20 cellular contexts compared by ENCODE assay signal in the genomic region with DNA sequence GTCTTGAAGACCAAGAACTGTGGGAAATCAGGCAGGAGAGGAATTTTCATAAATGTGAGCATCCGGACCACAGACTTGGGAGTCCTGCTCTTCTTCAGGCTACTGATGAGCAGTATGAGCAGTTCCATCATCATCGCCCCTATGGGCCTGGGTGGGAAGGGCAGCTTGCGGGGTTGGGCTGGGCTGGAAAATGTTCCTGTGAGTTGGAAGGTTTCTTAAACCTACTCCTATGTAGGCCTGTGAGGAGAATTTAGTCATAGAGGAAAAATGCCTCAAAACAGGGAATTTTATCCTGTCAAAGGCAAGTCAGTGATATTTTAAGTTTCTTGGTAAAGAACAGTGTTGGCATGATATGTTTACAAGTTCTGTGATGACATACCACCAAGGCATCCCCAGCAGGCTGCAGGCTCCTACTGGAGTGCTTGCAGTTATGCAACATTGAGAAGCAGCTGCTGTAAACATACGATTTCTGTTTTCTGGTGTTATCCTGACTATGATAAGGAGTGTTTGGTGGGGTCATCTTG. TPM values are rescaled to one million over a fixed set of nuclear protein-coding genes. Genes with fewer than 3 reads are reported as not detected.
A peak's percentile ranks its signal among the peaks of the same experiment; 100 is the strongest.
DNase-seq lines count a peak whose midpoint lies in the region; ATAC-seq, FAIRE-seq and TF ChIP-seq lines count a peak whose summit lies in the region.
"Had no signal": no experiment of that assay in that cellular context is flagged by ENCODE, and none has a peak within 500 bp of the region (broad histone marks: within the 10 kb centered on the region; RNA-seq: fewer than 3 reads in every experiment).

No MANE protein-coding gene starts in this region.

- H4K5ac ChIP-seq in IMR-90 (ENCODE audit: low read depth, low read length) (peak overlapping the region; percentile 74), H1 (ENCODE audit: insufficient read length, low read depth, low read length) (no peak overlapping the region)

- H3K23ac ChIP-seq in IMR-90 (ENCODE audit: low read depth, low read length) (peak overlapping the region; percentile 76), H1 (ENCODE audit: insufficient read length) (no peak overlapping the region)

- in situ Hi-C loops in IMR-90 (cut with MboI; ENCODE audit: low sequenced_read_pairs): no loop called here

- peak overlapping the region; percentile 90 for H3K27ac ChIP-seq in IMR-90 (ENCODE audit: insufficient read depth, low read length)
- no peak overlapping the region for H3K27ac ChIP-seq in H1 (ENCODE audit: low read depth, low read length)
- H3K27ac ChIP-seq in liver (ENCODE audit: low read depth in 1 of 2, low read length in 2 of 2): peak overlapping the region; percentile 8 to 34
- no peak overlapping the region for H3K27ac ChIP-seq in left lung
- H3K27ac ChIP-seq: WERI-Rb-1 had no signal

- peak overlapping the region; percentile 95 for H2AK5ac ChIP-seq in IMR-90 (ENCODE audit: low read depth, low read length)
- no peak overlapping the region for H2AK5ac ChIP-seq in H1 (ENCODE audit: low read depth, low read length)

- no peaks in the 10 kb centered on the region for H3K23me2 ChIP-seq in H1 (ENCODE audit: low read depth, low read length)

- peak overlapping the region; percentile 95 for H3K4ac ChIP-seq in IMR-90 (ENCODE audit: low read depth, low read length)
- H3K4ac ChIP-seq in H1 (replicated peaks; ENCODE audit: insufficient read length, low read depth, low read length): no peak overlapping the region

- intact Hi-C loops in IMR-90 (cut with micrococcal nuclease): loop anchor here (1.0 kb wide), 1 partner anchor 16 kb away; no protein-coding TSS in a partner anchor
- intact Hi-C loops in left lung (cut with DNase I): no loop called here

- H3K79me2 ChIP-seq in H1 (ENCODE audit: control insufficient read depth in 1 of 2, insufficient read depth in 2 of 2, low read length in 2 of 2): no peaks in the 10 kb centered on the region

- H2BK5ac ChIP-seq in IMR-90 (ENCODE audit: low read depth, low read length, poor library complexity, severe bottlenecking): peak overlapping the region; percentile 94
- H2BK5ac ChIP-seq in H1 (ENCODE audit: low read depth, low read length): no peak overlapping the region

- no peak for TF ChIP-seq POLR2A in IMR-90 (IDR thresholded peaks at IDR 0.05; ENCODE audit: low read depth, low read length)
- TF ChIP-seq POLR2A in H1 (IDR thresholded peaks at IDR 0.05; ENCODE audit: control extremely low read depth in 1 of 2, low read depth in 2 of 2, low read length in 2 of 2): no peak

- peak overlapping the region; percentile 82; the same call in 2 of the 3 replicates for H2BK15ac ChIP-seq in IMR-90 (ENCODE audit: low read depth, low read length)
- no peak overlapping the region for H2BK15ac ChIP-seq in H1 (ENCODE audit: low read length)

- dilution Hi-C loops in IMR-90 (cut with HindIII; ENCODE audit: low sequenced_read_pairs, unreplicated experiment): no loop called here

- TF ChIP-seq EP300 in H1 (IDR thresholded peaks at IDR 0.05; ENCODE audit: borderline replicate concordance in 1 of 2, low read depth in 2 of 2, low read length in 2 of 2): no peak

- DNase-seq in EH (ENCODE audit: low read depth) (peak; percentile 98), IMR-90 (peak; percentile 98), H1 (ENCODE audit: low read depth in 1 of 2, low spot score in 2 of 2) (no peak), left lung (no peak), mucosa of gallbladder (ENCODE audit: low spot score) (no peak), HUDEP-2 (lab: John Stamatoyannopoulos, UW; ENCODE audit: unreplicated experiment in 76 of 76) (no peak)
- no peak for DNase-seq in stimulated activated CD4-positive, alpha-beta T cell treated with anti-CD3 and anti-CD28 coated beads, Interleukin-4, amount 100 ng/mL, for 4 hours
- DNase-seq: activated naive CD4-positive, alpha-beta T cell treated with Interleukin-2 at 50 U/mL for 16 hours; CD4-positive, CD25-positive, alpha-beta regulatory T cell; head of caudate nucleus; KG1; NCI-H1417 treated with DMSO at 0.1 percent for 48 hours; NCI-H510A treated with DMSO at 0.1 percent for 48 hours; stimulated activated CD4-positive, alpha-beta T cell treated with anti-CD3 and anti-CD28 coated beads, Interleukin-2, amount 100 ng/mL, for 24 hours; stimulated activated CD8-positive, alpha-beta memory T cell treated with anti-CD3 and anti-CD28 coated beads, Interleukin-4, amount 100 ng/mL, for 48 hours; WERI-Rb-1 had no signal

- H3K18ac ChIP-seq in IMR-90 (ENCODE audit: low read depth, low read length) (peak overlapping the region; percentile 87), H1 (ENCODE audit: extremely low read depth, low read length) (no peak overlapping the region)

- H3K79me1 ChIP-seq in IMR-90 (ENCODE audit: low read depth in 1 of 2, low read length in 2 of 2) (peaks cover 0 to 3% of the 10 kb centered on the region in 2 experiments; a peak in 1 of 4 replicates), H1 (ENCODE audit: low read depth, low read length) (no peaks in the 10 kb centered on the region)

- peak overlapping the region; percentile 99 for H2BK20ac ChIP-seq in IMR-90 (ENCODE audit: low read depth, low read length)
- peak overlapping the region; percentile 5; the same call in 1 of the 2 replicates for H2BK20ac ChIP-seq in H1 (ENCODE audit: low read length)

- H3K14ac ChIP-seq in IMR-90 (replicated peaks; ENCODE audit: low read depth, low read length) (peak overlapping the region; percentile 54), H1 (ENCODE audit: insufficient read length) (no peak overlapping the region)

- ATAC-seq in IMR-90 (ENCODE audit: low read depth) (peak; percentile 92), left lung (no peak)

- WGBS in IMR-90 (ENCODE audit: extremely low coverage in 2 of 2, insufficient read length in 1 of 2), 2 experiments: no CpG with 5 or more reads among the region's 4 CpGs
- WGBS in H1 (ENCODE audit: extremely low coverage in 1 of 2, insufficient coverage in 1 of 2, insufficient read length in 1 of 2, insufficient replicate concordance in 2 of 2, low coverage in 1 of 2, low lambda C conversion rate in 2 of 2, missing lambda C conversion rate in 1 of 2), 2 experiments: 83% methylated on average over 4 of the region's 4 CpGs; no CpG with 5 or more reads in 1 of the 2 experiments
- 68% methylated on average over 4 of the region's 4 CpGs for WGBS in liver

- H3K56ac ChIP-seq in IMR-90 (ENCODE audit: extremely low read depth, insufficient read depth, low read length) (peak overlapping the region; percentile 68), H1 (replicated peaks; ENCODE audit: insufficient read length, low read depth, low read length) (no peak overlapping the region)

- peak overlapping the region; percentile 95 for H4K91ac ChIP-seq in IMR-90 (ENCODE audit: insufficient read depth, low read depth, low read length)
- no peak overlapping the region for H4K91ac ChIP-seq in H1 (replicated peaks; ENCODE audit: insufficient read length, low read length)

- H3K9ac ChIP-seq in IMR-90 (ENCODE audit: low read depth, low read length) (peak overlapping the region; percentile 4; the same call in 1 of the 2 replicates), H1 (replicated peaks in 1 of 4; ENCODE audit: extremely low read depth in 1 of 4, low read depth in 3 of 4, low read length in 3 of 4) (no peak overlapping the region), liver (ENCODE audit: low read depth in 1 of 2, low read length in 2 of 2) (no peak overlapping the region)

- POLR2A ChIA-PET in IMR-90 (lab: Charles Lee; ENCODE audit: unreplicated experiment) (interaction anchor here (0.8 kb wide), 1 partner anchor 10 kb away, joined by 7 read pairs; the partner anchor contains the start of gene MASP1), H1 (lab: Charles Lee; ENCODE audit: partially characterized antibody) (interaction anchor here (1.8 kb wide), 1 partner anchor 15 kb away, joined by 5 read pairs; no protein-coding TSS in a partner anchor)

- TF ChIP-seq RAD21 in IMR-90 (IDR thresholded peaks at IDR 0.05; ENCODE audit: low read length) (no peak), H1 (IDR thresholded peaks at IDR 0.05 in 1 of 2, conservative IDR thresholded peaks at IDR 0.05 in 1 of 2; ENCODE audit: low read depth in 2 of 2, low read length in 2 of 2) (peak; percentile 9 to 25; a peak in 1 of 4 replicates), liver (IDR thresholded peaks at IDR 0.05) (no peak)

- TF ChIP-seq CTCF in IMR-90 (conservative IDR thresholded peaks at IDR 0.05; ENCODE audit: low read depth, low read length) (peak; percentile 40), H1 (IDR thresholded peaks at IDR 0.05; ENCODE audit: control extremely low read depth in 1 of 3, insufficient read depth in 1 of 3, low read depth in 1 of 3, low read length in 3 of 3) (peak; percentile 16 to 59 (median 54); a peak in 3 of 4 replicates), liver (IDR thresholded peaks at IDR 0.05; ENCODE audit: low read depth, low read length, missing input control) (no peak), left lung (IDR thresholded peaks at IDR 0.05) (no peak)

- H3K4me2 ChIP-seq in IMR-90 (ENCODE audit: low read depth, low read length): peak overlapping the region; percentile 8
- H3K4me2 ChIP-seq in H1 (ENCODE audit: insufficient read depth in 1 of 2, low read depth in 2 of 2, low read length in 2 of 2): no peak overlapping the region

- FAIRE-seq in H1 (lab: Jason Lieb, UNC): no peak
- FAIRE-seq: bronchial epithelial cell, GM18507 had no signal

- H3K36me3 ChIP-seq in IMR-90 (ENCODE audit: control insufficient read depth, insufficient read depth, low read length): peaks cover 3% of the 10 kb centered on the region
- H3K36me3 ChIP-seq in H1 (ENCODE audit: control insufficient read depth in 2 of 4, insufficient read depth in 4 of 4, low read length in 3 of 4): no peaks in the 10 kb centered on the region; a peak in 1 of 8 replicates
- peaks cover 3 to 51% (median 29%) of the 10 kb centered on the region in 4 donors for H3K36me3 ChIP-seq in liver (ENCODE audit: control insufficient read depth in 4 of 4, insufficient read depth in 3 of 4, low read depth in 1 of 4, low read length in 3 of 4)
- H3K36me3 ChIP-seq in left lung: no peaks in the 10 kb centered on the region
- H3K36me3 ChIP-seq: WERI-Rb-1 had no signal

- no peaks in the 10 kb centered on the region for H3K27me3 ChIP-seq in IMR-90 (ENCODE audit: control insufficient read depth, insufficient read depth, low read length)
- no peaks in the 10 kb centered on the region for H3K27me3 ChIP-seq in H1 (replicated peaks in 1 of 4; ENCODE audit: control insufficient read depth in 3 of 4, extremely low read depth in 1 of 4, insufficient read depth in 3 of 4, low read length in 3 of 4)
- H3K27me3 ChIP-seq in liver (ENCODE audit: control insufficient read depth in 4 of 4, insufficient read depth in 4 of 4, low read length in 3 of 4): no peaks in the 10 kb centered on the region
- H3K27me3 ChIP-seq in left lung: no peaks in the 10 kb centered on the region

- H3K4me1 ChIP-seq in IMR-90 (ENCODE audit: control insufficient read depth, insufficient read depth, low read length) (peaks cover 17% of the 10 kb centered on the region), H1 (replicated peaks in 1 of 4; ENCODE audit: control insufficient read depth in 3 of 4, insufficient read depth in 4 of 4, low read length in 3 of 4) (peaks cover 0 to 4% (median 0%) of the 10 kb centered on the region in 4 experiments; a peak in 1 of 7 replicates), liver (ENCODE audit: control insufficient read depth in 4 of 4, insufficient read depth in 4 of 4, low read length in 3 of 4) (peaks cover 10 to 45% (median 25%) of the 10 kb centered on the region in 4 donors), left lung (no peaks in the 10 kb centered on the region)

- peak overlapping the region; percentile 96 for H2BK120ac ChIP-seq in IMR-90 (ENCODE audit: low read depth, low read length)
- H2BK120ac ChIP-seq in H1 (replicated peaks; ENCODE audit: low read depth, low read length): no peak overlapping the region

- no peak overlapping the region for H2BK12ac ChIP-seq in H1 (ENCODE audit: low read depth, low read length)

- H4K20me1 ChIP-seq in IMR-90 (ENCODE audit: insufficient read depth, low read length) (peaks cover 3% of the 10 kb centered on the region; the same call in 1 of the 2 replicates), H1 (replicated peaks in 1 of 2; ENCODE audit: control insufficient read depth in 1 of 2, insufficient read depth in 2 of 2, low read length in 2 of 2) (no peaks in the 10 kb centered on the region)

- CTCF ChIA-PET in IMR-90 (lab: Yijun Ruan, JAX): interaction anchor here (0.6 to 1.4 kb wide), 5 partner anchors 12 to 398 kb away, joined by 3 to 9 read pairs (median 4); no protein-coding TSS in a partner anchor
- CTCF ChIA-PET in H1 (lab: Charles Lee; ENCODE audit: partially characterized antibody): interaction anchor here (0.6 to 6.6 kb wide), 7 partner anchors 15 to 117 kb away, joined by 3 to 49 read pairs (median 3); no protein-coding TSS in a partner anchor

- peak overlapping the region; percentile 6 for H2AK9ac ChIP-seq in IMR-90 (replicated peaks; ENCODE audit: low read depth, low read length, poor library complexity)

- H3K9me3 ChIP-seq in IMR-90 (ENCODE audit: control insufficient read depth, insufficient read depth, low read length) (no peaks in the 10 kb centered on the region), H1 (ENCODE audit: insufficient read depth in 2 of 2, low read depth in 1 of 2, low read length in 1 of 2) (no peaks in the 10 kb centered on the region), liver (ENCODE audit: control insufficient read depth in 4 of 4, low read length in 3 of 4) (no peaks in the 10 kb centered on the region), left lung (no peaks in the 10 kb centered on the region)

- H3K4me3 ChIP-seq in IMR-90 (ENCODE audit: insufficient read depth, low read depth, low read length): no peak overlapping the region
- H3K4me3 ChIP-seq in H1 (ENCODE audit: extremely low read depth in 1 of 4, insufficient read depth in 2 of 4, low read depth in 3 of 4, low read length in 4 of 4): no peak overlapping the region
- no peak overlapping the region for H3K4me3 ChIP-seq in liver (ENCODE audit: low read depth in 1 of 3, low read length in 3 of 3)
- H3K4me3 ChIP-seq in left lung: no peak overlapping the region

- H4K8ac ChIP-seq in IMR-90 (ENCODE audit: low read depth in 2 of 2, low read length in 2 of 2) (peak overlapping the region; percentile 27 to 88; a peak in 3 of 4 replicates), H1 (ENCODE audit: extremely low read depth, insufficient read depth, low read length) (no peak overlapping the region)

- H3K9me1 ChIP-seq in IMR-90 (ENCODE audit: insufficient read depth, low read length): peaks cover 5% of the 10 kb centered on the region

- H2AFZ ChIP-seq in IMR-90 (replicated peaks; ENCODE audit: low read length, poor library complexity) (peak overlapping the region; percentile 73), H1 (ENCODE audit: low read length) (no peak overlapping the region)

- BruUV-seq in IMR-90 (replicated peaks; lab: Mats Ljungman, UMichigan): no TSS peak

RNA-seq across cellular contexts. Expression of gene MASP1, which starts 10.3 kb away (rescaled TPM):
- 13.1 TPM in 2 replicates for total RNA-seq in IMR-90 (2012; rRNA removed)
- polyA plus RNA-seq in IMR-90 (2012; rRNA removed): 14.7 and 16.2 TPM in 2 replicates
- polyA plus RNA-seq in IMR-90 (2012; cell fraction: cytosol; rRNA removed): 23.1 and 36.2 TPM in 2 replicates
- polyA plus RNA-seq in IMR-90 (2012; cell fraction: nucleus; rRNA removed; ENCODE audit: low replicate concordance): 15.5 and 19.8 TPM in 2 replicates
- 2.7 and 3.2 TPM in 2 replicates for total RNA-seq in H1 (2021; fragmentation: NEBNext Ultra II Directional; extraction: Animal tissue kit (Norgen Biotek cat#: 25700))
- polyA plus RNA-seq in H1 (2011; rRNA removed): 3.5 and 5.8 TPM in 2 replicates
- 4.7 TPM for polyA plus RNA-seq in H1 (2011; cell fraction: cytosol; rRNA removed)
- 4.2 TPM for polyA plus RNA-seq in H1 (2011; cell fraction: nucleus; rRNA removed)
- 1.6 to 2.8 TPM (median 1.8 TPM) in 4 replicates for polyA plus RNA-seq in H1 (2012, experiment 1 of 2)
- polyA plus RNA-seq in H1 (2012, experiment 2 of 2): 1.0 TPM
- 3.5 TPM for polyA plus RNA-seq in H1 (2013, experiment 1 of 2)
- polyA plus RNA-seq in H1 (2013, experiment 2 of 2): 3.8 TPM
- polyA minus RNA-seq in H1 (2011; rRNA and poly(A)+ RNA removed): 8.3 and 8.4 TPM in 2 replicates
- polyA minus RNA-seq in H1 (2011; cell fraction: cytosol; rRNA and poly(A)+ RNA removed): 3.3 TPM
- polyA minus RNA-seq in H1 (2011; cell fraction: nucleus; rRNA and poly(A)+ RNA removed): 5.1 TPM
- 10 to 100 TPM; 83.4 to 83.8 TPM for total RNA-seq in liver
- 10 to 100 TPM; 53.2 to 64.2 TPM for polyA plus RNA-seq in liver
- 1 to 10 TPM in 1 of 2 donors, under 1 TPM in 1; 0.42 to 4.5 TPM for total RNA-seq in left lung
- 17.8 TPM for total RNA-seq in mucosa of gallbladder
- total RNA-seq: CD4-positive, CD25-positive, alpha-beta regulatory T cell; Daoy had no signal
- polyA plus RNA-seq: CD4-positive, CD25-positive, alpha-beta regulatory T cell had no signal

Comparison
In these comparisons a context has a peak if more than half of its experiments do, and no peak if none do; other contexts are left out.
1. DNase-seq: peak in EH (single experiment) and IMR-90 (single experiment); none in H1 (0 of 2), stimulated activated CD4-positive, alpha-beta T cell treated with anti-CD3 and anti-CD28 coated beads, Interleukin-4, amount 100 ng/mL, for 4 hours (0 of 2), left lung (0 of 2), mucosa of gallbladder (single experiment) and HUDEP-2 (0 of 76).
2. H3K27ac ChIP-seq: peak in IMR-90 (single experiment) and liver (2 of 2); none in H1 (single experiment) and left lung (0 of 2).
3. CTCF ChIP-seq: peak in IMR-90 (single experiment) and H1 (3 of 3); none in liver (single experiment) and left lung (0 of 2).